Comparison of ENCODE assay signal across 14 cellular contexts in genomic region chr17:62657664-62658063, GRCh38.
"Had no signal": no experiment of that assay in that cellular context is flagged by ENCODE, and none has a peak within 500 bp of the region (broad histone marks: within the 10 kb centered on the region; RNA-seq: fewer than 3 reads in every experiment).

No MANE protein-coding gene starts in this region.

- ATAC-seq: activated CD4-positive, alpha-beta T cell treated with anti-CD3 and anti-CD28 coated beads for 36 hours; activated T-helper 17 cell treated with anti-CD3 and anti-CD28 coated beads, Interleukin-2, amount 50 U/mL, for 72 hours; left cardiac atrium; naive thymus-derived CD8-positive, alpha-beta T cell; stimulated activated naive CD8-positive, alpha-beta T cell treated with anti-CD3 and anti-CD28 coated beads, Interleukin-15, amount 100 ng/mL, for 72 hours had no signal

- DNase-seq: activated CD4-positive, alpha-beta T cell treated with anti-CD3 and anti-CD28 coated beads for 36 hours; activated CD4-positive, alpha-beta T cell treated with anti-CD3 and anti-CD28 coated beads, Interleukin-2, amount 50 U/mL, for 48 hours; activated naive CD4-positive, alpha-beta T cell treated with anti-CD3 and anti-CD28 coated beads for 36 hours; activated T-cell treated with anti-CD3 and anti-CD28 coated beads for 4 hours; effector CD4-positive, alpha-beta T cell; esophagus squamous epithelium; left cardiac atrium; naive thymus-derived CD8-positive, alpha-beta T cell; occipital lobe; stimulated activated naive CD8-positive, alpha-beta T cell treated with anti-CD3 and anti-CD28 coated beads, Interleukin-15, amount 100 ng/mL, for 72 hours; transverse colon; WERI-Rb-1 had no signal

- H3K4me3 Mint-ChIP-seq: activated CD4-positive, alpha-beta T cell treated with anti-CD3 and anti-CD28 coated beads for 36 hours; activated naive CD4-positive, alpha-beta T cell treated with anti-CD3 and anti-CD28 coated beads for 36 hours; activated T-helper 17 cell treated with anti-CD3 and anti-CD28 coated beads, Interleukin-2, amount 50 U/mL, for 72 hours; central memory CD8-positive, alpha-beta T cell; naive thymus-derived CD8-positive, alpha-beta T cell; stimulated activated naive CD8-positive, alpha-beta T cell treated with anti-CD3 and anti-CD28 coated beads, Interleukin-15, amount 100 ng/mL, for 72 hours had no signal

- H3K27ac Mint-ChIP-seq: activated CD4-positive, alpha-beta T cell treated with anti-CD3 and anti-CD28 coated beads for 36 hours; activated naive CD4-positive, alpha-beta T cell treated with anti-CD3 and anti-CD28 coated beads for 36 hours; activated T-helper 17 cell treated with anti-CD3 and anti-CD28 coated beads, Interleukin-2, amount 50 U/mL, for 72 hours; stimulated activated naive CD8-positive, alpha-beta T cell treated with anti-CD3 and anti-CD28 coated beads, Interleukin-15, amount 100 ng/mL, for 72 hours had no signal

- H3K27me3 Mint-ChIP-seq: activated T-helper 17 cell treated with anti-CD3 and anti-CD28 coated beads, Interleukin-2, amount 50 U/mL, for 72 hours had no signal
